ENCODE assay signal across 9 cellular contexts in genomic region chr1:29861446-29861845, GRCh38.
"Had no signal": no experiment of that assay in that cellular context is flagged by ENCODE, and none has a peak within 500 bp of the region (broad histone marks: within the 10 kb centered on the region; RNA-seq: fewer than 3 reads in every experiment).

No MANE protein-coding gene starts in this region.

- DNase-seq: GM23248, GOT3, H7, H9, HCEC 1CT, HFFc6 had no signal

- H3K27ac Mint-ChIP-seq: GM23338, H9, HFFc6 had no signal

- H3K9me3 ChIP-seq: HAP-1 had no signal

- H3K36me3 ChIP-seq: HAP-1 had no signal

- H3K27ac ChIP-seq: GM23248 had no signal

- H3K4me3 ChIP-seq: GM23248, GM23338, HAP-1 had no signal

- ATAC-seq: GM23338, HCT116 had no signal

- H3K4me3 Mint-ChIP-seq: GM23338, H9, HFFc6 had no signal

- H3K4me1 ChIP-seq: HAP-1 had no signal
